ENCODE assay signal across 24 cellular contexts in the genomic region with DNA sequence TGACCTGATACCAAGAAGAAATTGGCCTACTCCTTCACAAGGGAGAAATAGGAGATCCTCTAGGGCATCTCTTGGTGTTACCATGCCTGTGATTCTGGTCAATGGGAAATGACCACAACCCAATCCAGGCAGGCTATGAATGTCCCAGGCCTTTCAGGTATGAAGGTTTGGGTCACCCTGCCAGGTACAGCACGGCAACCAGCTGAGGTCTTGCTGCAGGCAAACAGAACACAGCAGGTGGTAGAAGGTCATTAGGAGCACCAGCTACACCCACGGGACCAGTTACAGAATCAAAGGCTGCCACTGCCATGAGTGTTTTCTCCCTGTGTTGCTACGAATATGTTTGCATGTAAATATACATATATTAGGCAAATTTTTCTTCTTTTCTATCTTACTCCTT.
"Had no signal": no experiment of that assay in that cellular context is flagged by ENCODE, and none has a peak within 500 bp of the region (broad histone marks: within the 10 kb centered on the region; RNA-seq: fewer than 3 reads in every experiment).

No MANE protein-coding gene starts in this region.

- H3K36me3 ChIP-seq: brain microvascular endothelial cell, esophagus squamous epithelium, lower lobe of right lung, pancreas, suprapubic skin, tibial nerve had no signal

- H3K9me3 ChIP-seq: esophagus squamous epithelium, lower lobe of right lung, pancreas, suprapubic skin, tibial nerve had no signal

- H3K27me3 ChIP-seq: brain microvascular endothelial cell, esophagus squamous epithelium, pancreas, tibial nerve had no signal

- FAIRE-seq: astrocyte, pancreas had no signal

- H3K4me1 ChIP-seq: lower lobe of right lung, pancreas, suprapubic skin, tibial nerve had no signal

- H3K27ac ChIP-seq: brain microvascular endothelial cell, epithelial cell of prostate, esophagus squamous epithelium, lower lobe of right lung, pancreas, suprapubic skin, tibial nerve had no signal

- DNase-seq: activated CD4-positive, alpha-beta T cell treated with anti-CD3 and anti-CD28 coated beads for 36 hours; activated CD4-positive, CD25-positive, alpha-beta regulatory T cell; activated CD8-positive, alpha-beta T cell treated with anti-CD3 and anti-CD28 coated beads, Interleukin-2, amount 10 ng/mL, durations not matched to agents 7 days and 5 days; activated gamma-delta T cell; activated naive CD4-positive, alpha-beta T cell treated with anti-CD3 and anti-CD28 coated beads, Interleukin-2, amount 10 ng/mL, durations not matched to agents 7 days and 5 days; activated T-cell treated with anti-CD3 and anti-CD28 coated beads, Interleukin-2, amount 50 U/mL, for 24 hours; amniotic stem cell; brain microvascular endothelial cell; effector CD4-positive, alpha-beta T cell; esophagus squamous epithelium; foreskin melanocyte; kidney glomerular epithelial cell; lower lobe of right lung; mesenchymal stem cell; naive thymus-derived CD8-positive, alpha-beta T cell; nucleus accumbens; right cardiac atrium; stimulated activated CD4-positive, alpha-beta T cell treated with anti-CD3 and anti-CD28 coated beads, Interleukin-15, amount 100 ng/mL, for 24 hours; stimulated activated naive B cell treated with anti-CD40 and anti-IgM and Interleukin-4, amounts not matched to agents 10 μg/mL and 1 μg/mL and 100 μg/mL, for 72 hours had no signal

- H3K4me3 ChIP-seq: esophagus squamous epithelium, lower lobe of right lung, pancreas, suprapubic skin, tibial nerve had no signal
